25 cellular contexts compared by ENCODE assay signal in genomic region chr6:1470040-1470439, GRCh38.
A peak's percentile ranks its signal among the peaks of the same experiment; 100 is the strongest.
DNase-seq lines count a peak whose midpoint lies in the region; ATAC-seq, FAIRE-seq and TF ChIP-seq lines count a peak whose summit lies in the region.
"Had no signal": no experiment of that assay in that cellular context is flagged by ENCODE, and none has a peak within 500 bp of the region (broad histone marks: within the 10 kb centered on the region; RNA-seq: fewer than 3 reads in every experiment).

No MANE protein-coding gene starts in this region.

- TF ChIP-seq EP300 in tibial nerve (IDR thresholded peaks at IDR 0.05): no peak

- H2AFZ ChIP-seq in KMS-11 (ENCODE audit: low read depth): no peak overlapping the region
- H2AFZ ChIP-seq: GM23248 had no signal

- H3K36me3 ChIP-seq in KMS-11 (ENCODE audit: insufficient read depth): no peaks in the 10 kb centered on the region
- no peaks in the 10 kb centered on the region for H3K36me3 ChIP-seq in tibial nerve
- H3K36me3 ChIP-seq: adrenal gland, cardiac muscle cell had no signal

- H3K27ac ChIP-seq in KMS-11 (no peak overlapping the region), tibial nerve (no peak overlapping the region)
- H3K27ac ChIP-seq: adrenal gland, cardiac muscle cell, epithelial cell of prostate, GM23248, RWPE1, testis had no signal

- H3K4me3 ChIP-seq in KMS-11 (IDR thresholded peaks at IDR 0.05; ENCODE audit: insufficient read depth, low read depth, low read length): no peak overlapping the region
- H3K4me3 ChIP-seq in tibial nerve: no peak overlapping the region
- H3K4me3 ChIP-seq: adrenal gland, cardiac muscle cell, GM23248, testis had no signal

- H3K4me1 ChIP-seq in KMS-11 (ENCODE audit: low read depth, poor library complexity, severe bottlenecking) (peaks cover 9% of the 10 kb centered on the region), tibial nerve (no peaks in the 10 kb centered on the region)
- H3K4me1 ChIP-seq: adrenal gland, testis had no signal

- FAIRE-seq in GM19239 (lab: Jason Lieb, UNC): peak; percentile 18
- FAIRE-seq: keratinocyte had no signal

- TF ChIP-seq POLR2A in tibial nerve (IDR thresholded peaks at IDR 0.05): no peak

- peak; percentile 73 for ATAC-seq in HG02678 (IDR thresholded peaks at IDR 0.05; ENCODE audit: unreplicated experiment)

- TF ChIP-seq CTCF in GM10266 (IDR thresholded peaks at IDR 0.05; ENCODE audit: control insufficient read depth, insufficient read depth, low read depth, missing control alignments) (no peak), KMS-11 (conservative IDR thresholded peaks at IDR 0.05; ENCODE audit: low read depth, low read length) (no peak), tibial nerve (IDR thresholded peaks at IDR 0.05) (no peak)

- no peaks in the 10 kb centered on the region for H3K9me3 ChIP-seq in tibial nerve
- H3K9me3 ChIP-seq: adrenal gland, testis had no signal

- no peaks in the 10 kb centered on the region for H3K27me3 ChIP-seq in KMS-11 (ENCODE audit: insufficient read depth, low read depth)
- H3K27me3 ChIP-seq in tibial nerve: no peaks in the 10 kb centered on the region
- H3K27me3 ChIP-seq: adrenal gland, cardiac muscle cell, testis had no signal

- H3K79me2 ChIP-seq in KMS-11 (ENCODE audit: insufficient read depth, low read depth): no peaks in the 10 kb centered on the region

- WGBS in tibial nerve, 2 donors: 70 to 71% methylated on average over 3 of the region's 3 CpGs

- no peaks in the 10 kb centered on the region for H4K20me1 ChIP-seq in KMS-11 (ENCODE audit: insufficient read depth)

- peak; percentile 49 for DNase-seq in GM10266 (ENCODE audit: extremely low spot score)
- no peak for DNase-seq in GM19239 (ENCODE audit: insufficient read length, low spot score)
- no peak for DNase-seq in tibial nerve (ENCODE audit: low spot score in 2 of 2)
- DNase-seq in GF-D8 (lab: John Stamatoyannopoulos, UW): no peak
- no peak for DNase-seq in NCI-H510A treated with DMSO at 0.1 percent for 48 hours (lab: John Stamatoyannopoulos, UW)
- DNase-seq in NCI-H2227 (lab: John Stamatoyannopoulos, UW; ENCODE audit: unreplicated experiment): no peak
- DNase-seq: ACHN; activated CD4-positive, alpha-beta T cell treated with anti-CD3 and anti-CD28 coated beads for 1 hour; adrenal gland; CD4-positive, alpha-beta T cell; DMS79 treated with DMSO at 0.1 percent for 48 hours; foreskin melanocyte; GM23248; KBM-7; MV-4-11; NCI-H2029 treated with DMSO at 0.1 percent for 48 hours; occipital lobe; stimulated activated CD4-positive, alpha-beta T cell treated with anti-CD3 and anti-CD28 coated beads, Interleukin-12 subunit alpha, Interleukin-12 subunit beta, amount 100 ng/mL, for 4 hours; testis had no signal

- no peak overlapping the region for H3K9ac ChIP-seq in KMS-11
- H3K9ac ChIP-seq: GM23248 had no signal

- H3K4me2 ChIP-seq in KMS-11: peak overlapping the region; percentile 4; the same call in 1 of the 2 replicates
